9 cellular contexts compared by ENCODE assay signal in the genomic region with DNA sequence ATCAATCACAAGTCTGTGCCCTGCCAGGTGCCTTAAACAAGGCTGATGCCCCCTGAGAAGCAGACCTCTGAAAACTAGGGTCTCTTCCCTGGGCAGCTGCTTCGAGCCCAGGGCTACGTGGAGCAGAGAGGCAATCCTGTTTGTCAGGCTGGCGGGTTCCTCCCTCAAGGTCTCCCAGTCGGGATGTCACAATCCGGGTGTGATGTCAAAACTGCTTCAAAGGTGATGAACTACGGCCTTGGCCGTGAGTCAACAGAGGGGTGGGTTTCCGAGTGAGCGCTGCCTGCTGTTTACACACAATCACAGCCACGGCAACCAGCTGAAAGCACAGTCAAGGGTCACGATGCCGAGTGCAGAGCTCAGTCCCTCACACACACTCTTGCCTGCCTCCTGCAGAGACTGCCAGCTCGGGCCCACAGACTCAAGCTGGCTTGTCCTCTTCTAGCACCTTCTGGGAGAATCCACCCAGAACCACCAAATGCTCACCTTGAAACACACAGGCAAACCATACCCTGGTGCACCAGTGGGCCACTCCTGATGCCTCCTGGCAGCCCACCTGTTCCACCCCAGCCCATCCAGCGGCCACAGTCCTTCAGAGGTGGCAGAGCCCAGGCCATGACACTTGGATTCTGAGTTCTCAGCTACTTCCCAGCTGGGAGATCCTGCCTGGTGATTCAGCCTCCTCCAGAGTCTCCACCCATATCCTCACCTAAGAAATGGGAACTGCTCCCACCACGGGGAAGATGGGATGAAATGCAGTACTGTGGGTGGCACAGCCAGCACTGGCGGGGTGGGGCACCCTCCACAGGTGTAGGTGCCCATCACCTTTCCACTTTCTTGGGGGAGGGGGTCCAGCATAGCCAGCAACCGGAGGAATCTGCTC. TPM values are rescaled to one million over a fixed set of nuclear protein-coding genes. Genes with fewer than 3 reads are reported as not detected.
DNase-seq lines count a peak whose midpoint lies in the region; FAIRE-seq and TF ChIP-seq lines count a peak whose summit lies in the region.
"Had no signal": no experiment of that assay in that cellular context is flagged by ENCODE, and none has a peak within 500 bp of the region (broad histone marks: within the 10 kb centered on the region; RNA-seq: fewer than 3 reads in every experiment).

No MANE protein-coding gene starts in this region.

- DNase-seq in SIG-M5 treated with dmso at 0.1 percent for 504 hours (lab: John Stamatoyannopoulos, UW; ENCODE audit: unreplicated experiment) = peak; percentile 64
- DNase-seq in SIG-M5 (lab: John Stamatoyannopoulos, UW) = no peak
- no peak for DNase-seq in astrocyte (ENCODE audit: low read depth)
- DNase-seq in keratinocyte (ENCODE audit: low read depth, low spot score) = no peak
- peak; percentile 52 to 54 for DNase-seq in thyroid gland
- DNase-seq in DMS 273 treated with DMSO at 0.1 percent for 48 hours (lab: John Stamatoyannopoulos, UW) = no peak
- DNase-seq in H4 (ENCODE audit: low spot score) = no peak
- no peak for DNase-seq in NCI-H526 (lab: John Stamatoyannopoulos, UW)

- peaks cover 3% of the 10 kb centered on the region for H3K36me3 Mint-ChIP-seq in astrocyte (ENCODE audit: low read depth, unreplicated experiment)

- no peaks in the 10 kb centered on the region for H3K9me3 Mint-ChIP-seq in astrocyte (ENCODE audit: unreplicated experiment)

- H3K4me1 ChIP-seq in astrocyte (ENCODE audit: insufficient read depth, low read length) (peaks cover 22% of the 10 kb centered on the region), keratinocyte (ENCODE audit: control insufficient read depth, extremely low read depth, insufficient read depth, low read length) (peaks cover 27% of the 10 kb centered on the region), thyroid gland (peaks cover 23 to 54% of the 10 kb centered on the region in 2 donors)

- 24 to 33% methylated on average over 11 to 13 of the region's 17 CpGs for whole genome bisulfite sequencing in thyroid gland, 2 donors

- no peak overlapping the region for H2AFZ ChIP-seq in astrocyte (ENCODE audit: low read depth, low read length)
- H2AFZ ChIP-seq in keratinocyte (ENCODE audit: control insufficient read depth, low read length) = no peak overlapping the region

- H3K27me3 Mint-ChIP-seq in astrocyte (ENCODE audit: low read depth, unreplicated experiment) = no peaks in the 10 kb centered on the region

- peak overlapping the region; percentile 44 for H3K4me2 ChIP-seq in astrocyte (ENCODE audit: low read length)
- peak overlapping the region; percentile 24 for H3K4me2 ChIP-seq in keratinocyte (ENCODE audit: control insufficient read depth, extremely low read depth, insufficient read depth, low read depth, low read length)

- H4K20me1 ChIP-seq in astrocyte (ENCODE audit: insufficient read depth, low read length) (peaks cover 95% of the 10 kb centered on the region), keratinocyte (ENCODE audit: control insufficient read depth, extremely low read depth, insufficient read depth, low read length) (peaks cover 35% of the 10 kb centered on the region)

- H3K79me2 ChIP-seq in astrocyte (ENCODE audit: insufficient read depth, low read length) (peaks cover 92% of the 10 kb centered on the region), keratinocyte (ENCODE audit: control insufficient read depth, insufficient read depth, low read length) (peaks cover 92% of the 10 kb centered on the region)

- H3K36me3 ChIP-seq in astrocyte (ENCODE audit: insufficient read depth, low read length) = no peaks in the 10 kb centered on the region
- peaks cover 3 to 16% of the 10 kb centered on the region in 2 experiments for H3K36me3 ChIP-seq in keratinocyte (ENCODE audit: control insufficient read depth in 2 of 2, extremely low read depth in 1 of 2, insufficient read depth in 2 of 2, low read length in 2 of 2)
- H3K36me3 ChIP-seq in thyroid gland = no peaks in the 10 kb centered on the region

- intact Hi-C loops in thyroid gland (cut with DNase I) = loop anchor here (10.0 kb wide), 1 partner anchor 50 kb away; no protein-coding TSS in a partner anchor

- peak overlapping the region; percentile 69 for H3K27ac Mint-ChIP-seq in astrocyte (ENCODE audit: unreplicated experiment)

- H3K9ac ChIP-seq in astrocyte (ENCODE audit: low read length) (peak overlapping the region; percentile 26), keratinocyte (ENCODE audit: control insufficient read depth, extremely low read depth, insufficient read depth, low read length) (peak overlapping the region; percentile 43)

- FAIRE-seq in astrocyte (lab: Jason Lieb, UNC) = no peak
- peak; percentile 59 for FAIRE-seq in keratinocyte (lab: Jason Lieb, UNC)

- H3K27ac ChIP-seq in astrocyte (ENCODE audit: low read depth, low read length) (peak overlapping the region; percentile 16), keratinocyte (ENCODE audit: control insufficient read depth, insufficient read depth, low read length) (peak overlapping the region; percentile 57), thyroid gland (peak overlapping the region in 2 of 3 donors; percentile 57 to 63)
- H3K27ac ChIP-seq: C4-2B had no signal

- H3K9me3 ChIP-seq in astrocyte (ENCODE audit: insufficient read depth, low read depth, low read length) = no peaks in the 10 kb centered on the region
- no peaks in the 10 kb centered on the region for H3K9me3 ChIP-seq in keratinocyte (ENCODE audit: control insufficient read depth, low read depth, low read length)
- H3K9me3 ChIP-seq in thyroid gland = no peaks in the 10 kb centered on the region

- H3K4me1 Mint-ChIP-seq in astrocyte (ENCODE audit: low read depth, unreplicated experiment) = peaks cover 21% of the 10 kb centered on the region

- H3K4me3 ChIP-seq in astrocyte (ENCODE audit: insufficient read depth, low read depth, low read length) (no peak overlapping the region), keratinocyte (ENCODE audit: control insufficient read depth in 2 of 3, extremely low read depth in 1 of 3, insufficient read depth in 2 of 3, low read depth in 1 of 3, low read length in 3 of 3) (no peak overlapping the region), thyroid gland (replicated peaks in 1 of 3) (no peak overlapping the region)

- peak overlapping the region; percentile 40 for H3K4me3 Mint-ChIP-seq in astrocyte (ENCODE audit: unreplicated experiment)

- peaks cover 10% of the 10 kb centered on the region for H3K9me1 ChIP-seq in keratinocyte (ENCODE audit: control insufficient read depth, extremely low read depth, insufficient read depth, low read length)

- TF ChIP-seq POLR2A in thyroid gland (IDR thresholded peaks at IDR 0.05) = no peak

- dilution Hi-C loops in keratinocyte (cut with MboI; ENCODE audit: extremely low pct_ligation_motif_present, low sequenced_read_pairs) = no loop called here

- no peaks in the 10 kb centered on the region for H3K27me3 ChIP-seq in astrocyte (ENCODE audit: insufficient read depth, low read length)
- H3K27me3 ChIP-seq in keratinocyte (ENCODE audit: control insufficient read depth, extremely low read depth, insufficient read depth, low read length) = no peaks in the 10 kb centered on the region
- no peaks in the 10 kb centered on the region for H3K27me3 ChIP-seq in thyroid gland

- TF ChIP-seq CTCF in astrocyte (IDR thresholded peaks at IDR 0.05; ENCODE audit: insufficient read depth, low read depth, low read length) = no peak
- peak in 1 of 3 experiments; percentile 46 for TF ChIP-seq CTCF in keratinocyte (optimal IDR thresholded peaks at IDR 0.05 in 1 of 3, IDR thresholded peaks at IDR 0.05 in 1 of 3, conservative IDR thresholded peaks at IDR 0.05 in 1 of 3; ENCODE audit: extremely low read depth in 1 of 3, insufficient read depth in 2 of 3, low read length in 3 of 3)
- no peak for TF ChIP-seq CTCF in thyroid gland (IDR thresholded peaks at IDR 0.05)

RNA-seq across cellular contexts. Expression of a gene that starts 6.8 kb away (rescaled TPM):
- total RNA-seq in astrocyte (16.0 TPM in 2 replicates), thyroid gland (10 to 100 TPM; 10.8 to 31.0 (median 11.5) TPM)
- polyA plus RNA-seq in keratinocyte = 4.4 to 8.3 TPM (median 6.8 TPM) in 3 replicates
- polyA plus RNA-seq in keratinocyte (2011; ENCODE audit: low read depth) = 8.1 TPM
- polyA plus RNA-seq in keratinocyte (2011; cell fraction: cytosol; rRNA removed) = 2.9 and 7.0 TPM in 2 replicates
- polyA plus RNA-seq in keratinocyte (2011; cell fraction: nucleus; rRNA removed) = 12.9 and 16.9 TPM in 2 replicates
- polyA plus RNA-seq in keratinocyte (2012; ENCODE audit: low replicate concordance) = 10.4 and 11.5 TPM in 2 replicates
- 6.4 to 31.5 TPM (median 7.2 TPM) in 3 replicates for polyA minus RNA-seq in keratinocyte
- polyA minus RNA-seq in keratinocyte (2011; cell fraction: cytosol; rRNA and poly(A)+ RNA removed) = 16.9 TPM
- 18.4 and 19.1 TPM in 2 replicates for polyA minus RNA-seq in keratinocyte (2011; cell fraction: nucleus; rRNA and poly(A)+ RNA removed)
- total RNA-seq in H4 (2014; rRNA removed; shearing (Covaris generic)) = 4.9 and 5.8 TPM in 2 replicates

RNA-seq across cellular contexts. Expression of a gene that starts 28.3 kb away (rescaled TPM):
- total RNA-seq in astrocyte (246 and 251 TPM in 2 replicates), thyroid gland (100 to 1,000 TPM; 238 to 394 (median 314) TPM)
- polyA plus RNA-seq in keratinocyte = 115 to 222 TPM (median 150 TPM) in 3 replicates
- polyA plus RNA-seq in keratinocyte (2011; ENCODE audit: low read depth) = 127 TPM
- 120 and 306 TPM in 2 replicates for polyA plus RNA-seq in keratinocyte (2011; cell fraction: cytosol; rRNA removed)
- polyA plus RNA-seq in keratinocyte (2011; cell fraction: nucleus; rRNA removed) = 105 and 149 TPM in 2 replicates
- 186 and 236 TPM in 2 replicates for polyA plus RNA-seq in keratinocyte (2012; ENCODE audit: low replicate concordance)
- polyA minus RNA-seq in keratinocyte = 83.9 to 177 TPM (median 171 TPM) in 3 replicates
- polyA minus RNA-seq in keratinocyte (2011; cell fraction: cytosol; rRNA and poly(A)+ RNA removed) = 500 TPM
- polyA minus RNA-seq in keratinocyte (2011; cell fraction: nucleus; rRNA and poly(A)+ RNA removed) = 70.7 and 90.7 TPM in 2 replicates
- 145 and 185 TPM in 2 replicates for total RNA-seq in H4 (2014; rRNA removed; shearing (Covaris generic))

RNA-seq across cellular contexts. Expression of a gene that starts 42.6 kb away (rescaled TPM):
- total RNA-seq in astrocyte = 73.4 and 80.2 TPM in 2 replicates
- polyA plus RNA-seq in keratinocyte = 94.6 to 129 TPM (median 119 TPM) in 3 replicates
- 40.3 TPM for polyA plus RNA-seq in keratinocyte (2011; ENCODE audit: low read depth)
- polyA plus RNA-seq in keratinocyte (2011; cell fraction: cytosol; rRNA removed) = 110 and 173 TPM in 2 replicates
- polyA plus RNA-seq in keratinocyte (2011; cell fraction: nucleus; rRNA removed) = 65.5 and 87.8 TPM in 2 replicates
- polyA plus RNA-seq in keratinocyte (2012; ENCODE audit: low replicate concordance) = 62.9 and 123 TPM in 2 replicates
- polyA minus RNA-seq in keratinocyte = 99.7 to 166 TPM (median 102 TPM) in 3 replicates
- 137 TPM for polyA minus RNA-seq in keratinocyte (2011; cell fraction: cytosol; rRNA and poly(A)+ RNA removed)
- polyA minus RNA-seq in keratinocyte (2011; cell fraction: nucleus; rRNA and poly(A)+ RNA removed) = 18.9 and 20.4 TPM in 2 replicates
- 100 to 1,000 TPM in 2 of 4 donors, 10 to 100 TPM in 2; 98.1 to 117 (median 103) TPM for total RNA-seq in thyroid gland
- total RNA-seq in H4 (2014; rRNA removed; shearing (Covaris generic)) = 139 and 150 TPM in 2 replicates

RNA-seq across cellular contexts. Expression of a gene that starts 56.6 kb away (rescaled TPM):
- total RNA-seq in astrocyte = 1,213 and 1,287 TPM in 2 replicates
- 1,376 to 2,465 TPM (median 1,831 TPM) in 3 replicates for polyA plus RNA-seq in keratinocyte
- polyA plus RNA-seq in keratinocyte (2011; ENCODE audit: low read depth) = 216 TPM
- 2,363 and 2,845 TPM in 2 replicates for polyA plus RNA-seq in keratinocyte (2011; cell fraction: cytosol; rRNA removed)
- 509 and 673 TPM in 2 replicates for polyA plus RNA-seq in keratinocyte (2011; cell fraction: nucleus; rRNA removed)
- polyA plus RNA-seq in keratinocyte (2012; ENCODE audit: low replicate concordance) = 2,069 and 2,114 TPM in 2 replicates
- 1,899 to 3,393 TPM (median 2,443 TPM) in 3 replicates for polyA minus RNA-seq in keratinocyte
- polyA minus RNA-seq in keratinocyte (2011; cell fraction: cytosol; rRNA and poly(A)+ RNA removed) = 1,175 TPM
- 197 and 227 TPM in 2 replicates for polyA minus RNA-seq in keratinocyte (2011; cell fraction: nucleus; rRNA and poly(A)+ RNA removed)
- 100 to 1,000 TPM; 395 to 726 (median 521) TPM for total RNA-seq in thyroid gland
- total RNA-seq in H4 (2014; rRNA removed; shearing (Covaris generic)) = 2,104 and 2,108 TPM in 2 replicates

Comparison
In these comparisons a context has a peak if more than half of its experiments do, and no peak if none do; other contexts are left out.
1. DNase-seq: peak in SIG-M5 treated with dmso at 0.1 percent for 504 hours (single experiment) and thyroid gland (2 of 2); none in SIG-M5 (single experiment), astrocyte (single experiment), keratinocyte (single experiment), DMS 273 treated with DMSO at 0.1 percent for 48 hours (single experiment), H4 (single experiment) and NCI-H526 (0 of 2).
2. Peak in every context shown above with its lines, with median percentiles within 50 percentile points of each other: H3K27ac ChIP-seq.